8 cellular contexts compared by ENCODE assay signal in genomic region chr2:236569593-236569973, GRCh38. TPM values are rescaled to one million over a fixed set of nuclear protein-coding genes. Genes with fewer than 3 reads are reported as not detected.
DNase-seq lines count a peak whose midpoint lies in the region; ATAC-seq and TF ChIP-seq lines count a peak whose summit lies in the region.

Gene ACKR3 (plus strand): TSS chr2:236569825. CDS start chr2:236580466, 10,641 bp downstream.

- WGBS in mesodermal cell (ENCODE audit: insufficient coverage in 2 of 2), 2 experiments = 0 to 1% methylated on average over 8 to 9 of the region's 9 CpGs

- no peaks in the 10 kb centered on the region for H3K27me3 ChIP-seq in effector memory CD4-positive, alpha-beta T cell (replicated peaks; ENCODE audit: control insufficient read depth, insufficient read depth, low read length, poor library complexity, severe bottlenecking)

- no peak within 1 kb of the TSS for H3K27ac ChIP-seq in effector memory CD4-positive, alpha-beta T cell (ENCODE audit: insufficient read depth, low read length, poor library complexity, severe bottlenecking)
- peak within 1 kb of the TSS; percentile 64 for H3K27ac ChIP-seq in mesodermal cell (ENCODE audit: low read depth, low read length, severe bottlenecking)

- TF ChIP-seq CTCF in activated CD8-positive, alpha-beta T cell treated with anti-CD3 and anti-CD28 coated beads for 36 hours (IDR thresholded peaks at IDR 0.05) = no peak

- intact Hi-C loops in activated CD8-positive, alpha-beta T cell treated with anti-CD3 and anti-CD28 coated beads for 36 hours (cut with micrococcal nuclease) = loop anchor here (2.0 to 5.0 kb wide), 2 partner anchors 57 to 217 kb away; no protein-coding TSS in a partner anchor

- CTCF ChIA-PET in activated CD8-positive, alpha-beta T cell treated with anti-CD3 and anti-CD28 coated beads for 36 hours (lab: Charles Lee) = interaction anchor here (0.6 to 4.8 kb wide), 26 partner anchors 9 to 901 kb away, joined by 3 to 197 read pairs (median 5); a partner anchor contains a TSS

- peaks cover 15% of the 10 kb centered on the region for H3K4me1 ChIP-seq in effector memory CD4-positive, alpha-beta T cell (ENCODE audit: control insufficient read depth, insufficient read depth, low read length, poor library complexity, severe bottlenecking)
- peaks cover 20% of the 10 kb centered on the region for H3K4me1 ChIP-seq in mesodermal cell (ENCODE audit: control insufficient read depth, insufficient read depth, low read length, poor library complexity, severe bottlenecking)

- no peaks in the 10 kb centered on the region for H3K36me3 Mint-ChIP-seq in activated CD8-positive, alpha-beta T cell treated with anti-CD3 and anti-CD28 coated beads for 36 hours (ENCODE audit: low read depth)

- H3K36me3 ChIP-seq in effector memory CD4-positive, alpha-beta T cell (ENCODE audit: control insufficient read depth, insufficient read depth, low read length) = peaks cover 4% of the 10 kb centered on the region
- H3K36me3 ChIP-seq in mesodermal cell (ENCODE audit: control insufficient read depth, insufficient read depth, low read length) = no peaks in the 10 kb centered on the region

- TF ChIP-seq POLR2A in GM18526 (IDR thresholded peaks at IDR 0.05; ENCODE audit: extremely low read depth, insufficient read length) = peak; percentile 59

- DNase-seq in A172 (ENCODE audit: low spot score) = peak; percentile 67
- DNase-seq in NCI-H446 (lab: John Stamatoyannopoulos, UW) = peak; percentile 34 to 73
- DNase-seq in activated CD8-positive, alpha-beta T cell treated with anti-CD3 and anti-CD28 coated beads for 36 hours = peak; percentile 87
- peak; percentile 48 to 61 (median 60) for DNase-seq in effector memory CD4-positive, alpha-beta T cell
- peak; percentile 48 to 57 for DNase-seq in stimulated activated CD8-positive, alpha-beta memory T cell treated with anti-CD3 and anti-CD28 coated beads, Interleukin-15, amount 100 ng/mL, for 4 hours (ENCODE audit: low read depth in 2 of 2)

- H3K9me3 ChIP-seq in effector memory CD4-positive, alpha-beta T cell (ENCODE audit: control insufficient read depth, low read length) = no peaks in the 10 kb centered on the region
- H3K9me3 ChIP-seq in mesodermal cell (ENCODE audit: control insufficient read depth, low read length) = no peaks in the 10 kb centered on the region

- H3K27me3 Mint-ChIP-seq in activated CD8-positive, alpha-beta T cell treated with anti-CD3 and anti-CD28 coated beads for 36 hours = no peaks in the 10 kb centered on the region

- H3K4me1 Mint-ChIP-seq in activated CD8-positive, alpha-beta T cell treated with anti-CD3 and anti-CD28 coated beads for 36 hours (ENCODE audit: low read depth) = peaks cover 26% of the 10 kb centered on the region

- peak; percentile 77 for ATAC-seq in HG03045 (IDR thresholded peaks at IDR 0.05; ENCODE audit: unreplicated experiment)
- ATAC-seq in activated CD8-positive, alpha-beta T cell treated with anti-CD3 and anti-CD28 coated beads for 36 hours = peak; percentile 94

- peak within 1 kb of the TSS; percentile 51 for H3K4me3 ChIP-seq in effector memory CD4-positive, alpha-beta T cell (ENCODE audit: insufficient read depth, low read depth, low read length, poor library complexity, severe bottlenecking)
- H3K4me3 ChIP-seq in mesodermal cell (ENCODE audit: extremely low read depth, insufficient read depth, low read length, poor library complexity, severe bottlenecking) = peak within 1 kb of the TSS; percentile 32

- POLR2A ChIA-PET in activated CD8-positive, alpha-beta T cell treated with anti-CD3 and anti-CD28 coated beads for 36 hours (lab: Charles Lee) = interaction anchor here (1.1 to 2.9 kb wide), 3 partner anchors 56 to 401 kb away, joined by 4 to 15 read pairs (median 6); no protein-coding TSS in a partner anchor

- peak within 1 kb of the TSS; percentile 38 for H3K27ac Mint-ChIP-seq in activated CD8-positive, alpha-beta T cell treated with anti-CD3 and anti-CD28 coated beads for 36 hours

- H3K4me3 Mint-ChIP-seq in activated CD8-positive, alpha-beta T cell treated with anti-CD3 and anti-CD28 coated beads for 36 hours = peak within 1 kb of the TSS; percentile 76

- H3K9me3 Mint-ChIP-seq in activated CD8-positive, alpha-beta T cell treated with anti-CD3 and anti-CD28 coated beads for 36 hours = no peaks in the 10 kb centered on the region

RNA-seq across cellular contexts. Expression of gene ACKR3, which starts in this region (rescaled TPM):
- total RNA-seq in A172 (2014; rRNA removed; shearing (Covaris generic)) = 1.3 and 1.7 TPM in 2 replicates
- total RNA-seq in activated CD8-positive, alpha-beta T cell treated with anti-CD3 and anti-CD28 coated beads for 36 hours = 1 to 10 TPM; 2.4 to 3.4 TPM
- polyA plus RNA-seq in mesodermal cell (2013, experiment 1 of 2) = 15.3 TPM
- 11.6 TPM for polyA plus RNA-seq in mesodermal cell (2013, experiment 2 of 2)
